ENCODE assay signal across 25 cellular contexts in genomic region chr20:35963878-35964277, GRCh38.
"Had no signal": no experiment of that assay in that cellular context is flagged by ENCODE, and none has a peak within 500 bp of the region (broad histone marks: within the 10 kb centered on the region; RNA-seq: fewer than 3 reads in every experiment).

No MANE protein-coding gene starts in this region.

- ATAC-seq: naive thymus-derived CD4-positive, alpha-beta T cell; natural killer cell; psoas muscle; right cardiac atrium; right lobe of liver; stimulated activated effector memory CD8-positive, alpha-beta T cell treated with anti-CD3 and anti-CD28 coated beads, Interleukin-12 subunit alpha, Interleukin-12 subunit beta, amount 100 ng/mL, for 72 hours; stimulated activated naive B cell treated with anti-CD40 and anti-IgM and Interleukin-4, amounts not matched to agents 10 μg/mL and 1 μg/mL and 100 μg/mL, for 72 hours; upper lobe of right lung had no signal

- H3K36me3 ChIP-seq: neural progenitor cell, ovary, right lobe of liver, sigmoid colon, spleen, stomach, thoracic aorta, thyroid gland, tibial nerve, upper lobe of right lung, uterus had no signal

- H3K4me3 ChIP-seq: neural progenitor cell, ovary, psoas muscle, right lobe of liver, sigmoid colon, smooth muscle cell, spleen, stomach, thoracic aorta, thyroid gland, tibial nerve, upper lobe of right lung, uterus had no signal

- H3K27me3 ChIP-seq: neural progenitor cell, ovary, right lobe of liver, sigmoid colon, spleen, stomach, thyroid gland, tibial nerve, upper lobe of right lung, uterus had no signal

- H3K9ac ChIP-seq: neural progenitor cell, parathyroid adenoma had no signal

- H3K27ac ChIP-seq: neural progenitor cell, ovary, parathyroid adenoma, psoas muscle, right lobe of liver, sigmoid colon, spleen, stomach, thoracic aorta, thyroid gland, tibial nerve, upper lobe of right lung, uterus had no signal

- H3K4me1 ChIP-seq: parathyroid adenoma, psoas muscle, right lobe of liver, sigmoid colon, spleen, stomach, thyroid gland, tibial nerve, upper lobe of right lung, uterus had no signal

- DNase-seq: naive thymus-derived CD4-positive, alpha-beta T cell; natural killer cell; occipital lobe; ovary; posterior cingulate gyrus; psoas muscle; right cardiac atrium; right lobe of liver; sigmoid colon; spleen; stimulated activated CD4-positive, alpha-beta T cell treated with anti-CD3 and anti-CD28 coated beads, Interleukin-12 subunit alpha, Interleukin-12 subunit beta, amount 100 ng/mL, for 4 hours; stimulated activated CD4-positive, alpha-beta T cell treated with anti-CD3 and anti-CD28 coated beads, Interleukin-1b, Interleukin-23, amount 100 ng/mL, for 48 hours; stimulated activated CD4-positive, alpha-beta T cell treated with anti-CD3 and anti-CD28 coated beads, Interleukin-4, amount 100 ng/mL, for 24 hours; stimulated activated naive B cell treated with anti-CD40 and anti-IgM and Interleukin-4, amounts not matched to agents 10 μg/mL and 1 μg/mL and 100 μg/mL, for 72 hours; stimulated activated naive CD4-positive, alpha-beta T cell treated with Interleukin-2 at 50 U/mL for 16 hours; stomach; thyroid gland; upper lobe of right lung; uterus had no signal

- H3K9me3 ChIP-seq: ovary, psoas muscle, right lobe of liver, sigmoid colon, stomach, thoracic aorta, thyroid gland, tibial nerve, upper lobe of right lung, uterus had no signal
